In the genomic region with DNA sequence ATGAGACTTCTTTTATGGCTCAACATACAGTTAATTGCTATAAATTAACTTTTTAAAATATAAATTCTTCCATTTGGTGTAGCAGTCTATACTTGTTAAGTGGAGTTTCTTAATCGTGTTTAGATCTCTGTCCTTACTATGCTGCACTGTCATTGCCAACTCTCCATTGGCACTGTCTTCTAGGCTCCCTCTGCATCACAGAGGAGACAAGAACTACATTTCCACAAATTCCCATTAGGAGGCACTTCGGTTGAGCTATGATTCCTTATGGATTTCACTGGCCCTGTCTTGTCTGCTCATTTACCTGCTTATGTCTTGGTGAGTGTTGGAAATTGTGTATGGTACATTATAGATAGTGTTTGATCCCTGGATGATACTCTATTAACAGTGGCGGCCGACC, we compare ENCODE assay signal across 35 cellular contexts.
"Had no signal": no experiment of that assay in that cellular context is flagged by ENCODE, and none has a peak within 500 bp of the region (broad histone marks: within the 10 kb centered on the region; RNA-seq: fewer than 3 reads in every experiment).

No MANE protein-coding gene starts in this region.

- H3K27me3 Mint-ChIP-seq: activated B cell treated with CpG ODN at 0.5 μM for 24 hours; activated CD4-positive, alpha-beta memory T cell treated with anti-CD3 and anti-CD28 coated beads, Interleukin-2, amount 10 ng/mL, durations not matched to agents 7 days and 5 days; activated CD8-positive, alpha-beta memory T cell treated with anti-CD3 and anti-CD28 coated beads, Interleukin-2, amount 10 ng/mL, durations not matched to agents 7 days and 5 days; activated naive CD4-positive, alpha-beta T cell treated with anti-CD3 and anti-CD28 coated beads, Interleukin-2, amount 10 ng/mL, durations not matched to agents 7 days and 5 days; activated naive CD8-positive, alpha-beta T cell; activated naive CD8-positive, alpha-beta T cell treated with anti-CD3 and anti-CD28 coated beads, Interleukin-2, amount 50 U/mL, for 24 hours had no signal

- H3K4me1 ChIP-seq: SJCRH30 had no signal

- H3K9me3 Mint-ChIP-seq: activated CD4-positive, alpha-beta memory T cell treated with anti-CD3 and anti-CD28 coated beads, Interleukin-2, amount 10 ng/mL, durations not matched to agents 7 days and 5 days; brain; T-helper 1 cell treated with Interleukin-12 subunit alpha and Interleukin-12 subunit beta and Interleukin-4 antibody, amounts not matched to agents 30 μg/mL and 1 μg/mL, for 36 hours had no signal

- H3K36me3 ChIP-seq: MG63, SJCRH30 had no signal

- H3K27ac Mint-ChIP-seq: activated B cell treated with CpG ODN at 0.5 μM for 24 hours; activated CD4-positive, alpha-beta memory T cell treated with anti-CD3 and anti-CD28 coated beads, Interleukin-2, amount 10 ng/mL, durations not matched to agents 7 days and 5 days; activated CD8-positive, alpha-beta memory T cell treated with anti-CD3 and anti-CD28 coated beads, Interleukin-2, amount 10 ng/mL, durations not matched to agents 7 days and 5 days; activated naive CD4-positive, alpha-beta T cell treated with anti-CD3 and anti-CD28 coated beads, Interleukin-2, amount 10 ng/mL, durations not matched to agents 7 days and 5 days; activated naive CD8-positive, alpha-beta T cell; activated naive CD8-positive, alpha-beta T cell treated with anti-CD3 and anti-CD28 coated beads, Interleukin-2, amount 50 U/mL, for 24 hours; brain; T-helper 1 cell treated with Interleukin-12 subunit alpha and Interleukin-12 subunit beta and Interleukin-4 antibody, amounts not matched to agents 30 μg/mL and 1 μg/mL, for 36 hours; T-helper 2 cell treated with Interferon-gamma antibody and Interleukin-4, amounts not matched to agents 5 μg/mL and 100 μg/mL, for 36 hours had no signal

- H3K27me3 ChIP-seq: MG63, SJCRH30 had no signal

- H3K4me3 ChIP-seq: MG63, SJCRH30 had no signal

- H3K4me3 Mint-ChIP-seq: activated B cell treated with CpG ODN at 0.5 μM for 24 hours; activated CD4-positive, alpha-beta memory T cell treated with anti-CD3 and anti-CD28 coated beads, Interleukin-2, amount 10 ng/mL, durations not matched to agents 7 days and 5 days; activated CD8-positive, alpha-beta memory T cell treated with anti-CD3 and anti-CD28 coated beads, Interleukin-2, amount 10 ng/mL, durations not matched to agents 7 days and 5 days; activated naive CD4-positive, alpha-beta T cell treated with anti-CD3 and anti-CD28 coated beads, Interleukin-2, amount 10 ng/mL, durations not matched to agents 7 days and 5 days; activated naive CD8-positive, alpha-beta T cell; activated naive CD8-positive, alpha-beta T cell treated with anti-CD3 and anti-CD28 coated beads, Interleukin-2, amount 50 U/mL, for 24 hours; brain; T-helper 1 cell treated with Interleukin-12 subunit alpha and Interleukin-12 subunit beta and Interleukin-4 antibody, amounts not matched to agents 30 μg/mL and 1 μg/mL, for 36 hours; T-helper 2 cell treated with Interferon-gamma antibody and Interleukin-4, amounts not matched to agents 5 μg/mL and 100 μg/mL, for 36 hours had no signal

- H3K4me1 Mint-ChIP-seq: activated B cell treated with CpG ODN at 0.5 μM for 24 hours; activated CD4-positive, alpha-beta memory T cell treated with anti-CD3 and anti-CD28 coated beads, Interleukin-2, amount 10 ng/mL, durations not matched to agents 7 days and 5 days; activated CD8-positive, alpha-beta memory T cell treated with anti-CD3 and anti-CD28 coated beads, Interleukin-2, amount 10 ng/mL, durations not matched to agents 7 days and 5 days; activated naive CD4-positive, alpha-beta T cell treated with anti-CD3 and anti-CD28 coated beads, Interleukin-2, amount 10 ng/mL, durations not matched to agents 7 days and 5 days; activated naive CD8-positive, alpha-beta T cell treated with anti-CD3 and anti-CD28 coated beads, Interleukin-2, amount 50 U/mL, for 24 hours; brain had no signal

- ATAC-seq: activated CD8-positive, alpha-beta memory T cell treated with anti-CD3 and anti-CD28 coated beads, Interleukin-2, amount 10 ng/mL, durations not matched to agents 7 days and 5 days; activated naive CD8-positive, alpha-beta T cell treated with anti-CD3 and anti-CD28 coated beads, Interleukin-2, amount 50 U/mL, for 24 hours had no signal

- H3K36me3 Mint-ChIP-seq: activated CD8-positive, alpha-beta memory T cell treated with anti-CD3 and anti-CD28 coated beads, Interleukin-2, amount 10 ng/mL, durations not matched to agents 7 days and 5 days; activated naive CD4-positive, alpha-beta T cell treated with anti-CD3 and anti-CD28 coated beads, Interleukin-2, amount 10 ng/mL, durations not matched to agents 7 days and 5 days; activated naive CD8-positive, alpha-beta T cell; brain had no signal

- H3K9ac ChIP-seq: SK-N-SH had no signal

- DNase-seq: activated B cell treated with CpG ODN at 0.5 μM for 24 hours; activated CD4-positive, alpha-beta memory T cell treated with anti-CD3 and anti-CD28 coated beads, Interleukin-2, amount 10 ng/mL, durations not matched to agents 7 days and 5 days; activated CD4-positive, alpha-beta T cell treated with anti-CD3 and anti-CD28 coated beads for 1 hour; activated CD4-positive, alpha-beta T cell treated with anti-CD3 and anti-CD28 coated beads for 48 hours; activated CD8-positive, alpha-beta memory T cell treated with anti-CD3 and anti-CD28 coated beads for 24 hours; activated CD8-positive, alpha-beta memory T cell treated with anti-CD3 and anti-CD28 coated beads, Interleukin-2, amount 10 ng/mL, durations not matched to agents 7 days and 5 days; activated CD8-positive, alpha-beta memory T cell treated with anti-CD3 and anti-CD28 coated beads, Interleukin-2, amount 50 U/mL, for 48 hours; activated effector memory CD4-positive, alpha-beta T cell treated with Interleukin-2 at 50 U/mL for 16 hours; activated naive CD4-positive, alpha-beta T cell treated with anti-CD3 and anti-CD28 coated beads, Interleukin-2, amount 10 ng/mL, durations not matched to agents 7 days and 5 days; activated naive CD8-positive, alpha-beta T cell treated with anti-CD3 and anti-CD28 coated beads, Interleukin-2, amount 50 U/mL, for 24 hours; activated T-cell treated with anti-CD3 and anti-CD28 coated beads, Interleukin-2, amount 50 U/mL, for 48 hours; anterior cingulate cortex; caudate nucleus; cerebellar nuclear complex; Kasumi-1; KG1; MG63; NCI-H1048; NCI-H1105 treated with DMSO at 0.1 percent for 48 hours; NCI-H1436; NCI-H1694; NCI-H1930; NCI-H2081 treated with DMSO at 0.1 percent for 48 hours; NCI-H226; NCI-H446 treated with DMSO at 0.1 percent for 48 hours; NCI-H524; NCI-H69; OCI-M1; Right ventricle myocardium superior; SJCRH30; SK-N-SH had no signal

- H3K27ac ChIP-seq: SJCRH30 had no signal

- H3K9me3 ChIP-seq: MG63, SJCRH30, SK-N-SH had no signal

- H3K4me2 ChIP-seq: SK-N-SH had no signal
